ENCODE assay signal across 8 cellular contexts in the genomic region with DNA sequence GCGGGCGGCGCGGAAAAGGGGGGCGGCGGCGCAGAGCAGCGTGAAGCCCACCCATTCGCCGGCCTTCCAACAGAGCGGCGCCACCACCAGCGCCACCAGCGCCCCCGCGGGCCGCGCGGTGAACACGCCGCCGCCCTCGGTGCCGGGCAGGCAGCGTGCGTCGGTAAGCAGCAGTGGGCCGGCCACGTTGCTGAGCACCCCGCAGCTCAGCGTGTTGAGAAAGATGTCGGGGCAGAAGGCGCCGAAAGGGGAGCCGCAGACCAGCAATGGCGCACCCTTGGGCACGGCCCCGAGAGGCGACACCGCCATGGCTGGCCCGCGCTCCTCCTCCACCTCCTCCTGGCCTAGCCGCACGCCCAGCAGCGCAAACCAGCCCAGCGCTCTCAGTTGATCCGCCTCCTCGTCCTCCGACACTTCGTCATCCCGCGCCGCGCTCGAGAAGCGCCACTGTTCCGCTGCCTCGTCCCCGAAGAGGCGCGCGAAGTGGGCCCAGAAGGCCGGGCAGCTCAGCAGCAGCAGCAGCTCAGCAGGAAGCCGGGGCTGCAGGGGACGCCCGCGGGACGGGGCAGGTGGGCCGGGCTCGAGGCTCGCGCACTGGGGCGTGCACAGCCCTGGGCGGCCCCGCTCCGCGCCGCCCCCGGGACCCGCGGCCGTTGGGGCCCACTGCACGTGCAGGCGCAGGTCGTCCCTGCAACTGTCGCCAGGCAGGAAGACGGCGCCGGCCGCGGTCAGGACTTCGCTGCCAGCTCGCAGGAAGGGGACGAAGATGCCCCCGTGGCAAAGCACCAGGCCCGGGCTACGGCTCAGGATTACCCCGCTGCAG. TPM values are rescaled to one million over a fixed set of nuclear protein-coding genes. Genes with fewer than 3 reads are reported as not detected.
A peak's percentile ranks its signal among the peaks of the same experiment; 100 is the strongest.
DNase-seq lines count a peak whose midpoint lies in the region; ATAC-seq and TF ChIP-seq lines count a peak whose summit lies in the region.

No MANE protein-coding gene starts in this region.

- peak overlapping the region; percentile 98 for H3K4me3 Mint-ChIP-seq in Caco-2 (ENCODE audit: unreplicated experiment)

- DNase-seq in Caco-2 (peak; percentile 74 to 88), RWPE2 (ENCODE audit: low spot score) (no peak), germinal center (ENCODE audit: low spot score) (peak; percentile 88), nucleus accumbens (lab: John Stamatoyannopoulos, UW) (peak in 46 of 56 donors; percentile 11 to 81 (median 58))
- peak; percentile 36 to 63 (median 52) for DNase-seq in activated naive CD4-positive, alpha-beta T cell (lab: John Stamatoyannopoulos, UW)

- H3K9me3 ChIP-seq in Caco-2, result no peaks in the 10 kb centered on the region
- H3K9me3 ChIP-seq in RWPE2 (ENCODE audit: severe bottlenecking), result no peaks in the 10 kb centered on the region

- H3K4me3 ChIP-seq in Caco-2 (ENCODE audit: low read depth, low read length), result peak overlapping the region; percentile 74
- peak overlapping the region; percentile 63 for H3K4me3 ChIP-seq in RWPE2 (ENCODE audit: severe bottlenecking)

- intact Hi-C loops in Caco-2 (cut with micrococcal nuclease; ENCODE audit: unreplicated experiment), result loop anchor here (1.0 to 2.0 kb wide), 8 partner anchors 14 to 237 kb away; a partner anchor contains a TSS

- TF ChIP-seq CTCF in Caco-2 (IDR thresholded peaks at IDR 0.05; ENCODE audit: insufficient read depth in 1 of 2, low read depth in 1 of 2, low read length in 1 of 2, severe bottlenecking in 1 of 2, unreplicated experiment in 1 of 2) (peak; percentile 76 to 91), RWPE2 (IDR thresholded peaks at IDR 0.05; ENCODE audit: poor library complexity, severe bottlenecking) (peak; percentile 18)

- H3K4me1 Mint-ChIP-seq in Caco-2 (ENCODE audit: low read depth, unreplicated experiment), result peaks cover 8% of the 10 kb centered on the region

- H3K4me1 ChIP-seq in Caco-2 (peaks cover 15% of the 10 kb centered on the region; the same call in 1 of the 2 replicates), RWPE2 (ENCODE audit: insufficient read depth, poor library complexity, severe bottlenecking) (peaks cover 15% of the 10 kb centered on the region)

- peak; percentile 51 for ATAC-seq in GM19463 (IDR thresholded peaks at IDR 0.05; ENCODE audit: unreplicated experiment)
- peak; percentile 3 for ATAC-seq in HG03575 (IDR thresholded peaks at IDR 0.05; ENCODE audit: extremely low read depth, insufficient number of reproducible peaks, low FRiP score, unreplicated experiment)
- peak; percentile 49 for ATAC-seq in RWPE2 (ENCODE audit: low read depth)

- BruUV-seq in Caco-2 (replicated peaks; lab: Mats Ljungman, UMichigan), result no TSS peak

- H3K27ac Mint-ChIP-seq in Caco-2 (ENCODE audit: unreplicated experiment), result peak overlapping the region; percentile 68

- peaks cover 43% of the 10 kb centered on the region for H3K36me3 Mint-ChIP-seq in Caco-2 (ENCODE audit: insufficient read depth, unreplicated experiment)

- H3K27me3 Mint-ChIP-seq in Caco-2 (ENCODE audit: insufficient read depth, unreplicated experiment), result no peaks in the 10 kb centered on the region

- H3K27me3 ChIP-seq in Caco-2 (replicated peaks; ENCODE audit: control insufficient read depth, insufficient read depth, low read length), result no peaks in the 10 kb centered on the region
- H3K27me3 ChIP-seq in RWPE2 (ENCODE audit: insufficient read depth, poor library complexity, severe bottlenecking), result no peaks in the 10 kb centered on the region

- no peaks in the 10 kb centered on the region for H3K9me3 Mint-ChIP-seq in Caco-2 (ENCODE audit: unreplicated experiment)

- H3K36me3 ChIP-seq in Caco-2 (ENCODE audit: control insufficient read depth, insufficient read depth, low read length), result peaks cover 5% of the 10 kb centered on the region
- peaks cover 25% of the 10 kb centered on the region for H3K36me3 ChIP-seq in RWPE2 (ENCODE audit: low read depth)

- POLR2A ChIA-PET in Caco-2 (lab: Charles Lee), result interaction anchor here (0.6 to 2.4 kb wide), 50 partner anchors 8 to 1694 kb away, joined by 3 to 128 read pairs (median 5); a partner anchor contains a TSS

- H3K27ac ChIP-seq in RWPE2 (ENCODE audit: poor library complexity, severe bottlenecking) (peak overlapping the region; percentile 85), temporal lobe (ENCODE audit: low read depth, low read length) (peak overlapping the region; percentile 83)

- CTCF ChIA-PET in Caco-2 (lab: Charles Lee), result interaction anchor here (0.6 to 3.6 kb wide), 64 partner anchors 9 to 1493 kb away, joined by 3 to 124 read pairs (median 6); a partner anchor contains a TSS

RNA-seq across cellular contexts. Expression of a gene that starts 0.6 kb away (rescaled TPM):
- 29.4 and 29.8 TPM in 2 replicates for total RNA-seq in Caco-2 (2022)
- 5.2 TPM for total RNA-seq in temporal lobe

RNA-seq across cellular contexts. Expression of a gene that starts 13.3 kb away (rescaled TPM):
- total RNA-seq in Caco-2 (2022) (29.2 and 31.1 TPM in 2 replicates), temporal lobe (3.9 TPM)

RNA-seq across cellular contexts. Expression of a gene that starts 24.4 kb away (rescaled TPM):
- total RNA-seq in Caco-2 (2022), result 268 and 288 TPM in 2 replicates
- 109 TPM for total RNA-seq in temporal lobe
